In genomic region chr22:42866100-42866499, GRCh38 we compare ENCODE assay signal across 18 cellular contexts. TPM values are rescaled to one million over a fixed set of nuclear protein-coding genes. Genes with fewer than 3 reads are reported as not detected.
DNase-seq lines count a peak whose midpoint lies in the region; ATAC-seq and TF ChIP-seq lines count a peak whose summit lies in the region.
"Had no signal": no experiment of that assay in that cellular context is flagged by ENCODE, and none has a peak within 500 bp of the region (broad histone marks: within the 10 kb centered on the region; RNA-seq: fewer than 3 reads in every experiment).

No MANE protein-coding gene starts in this region.

- H4K91ac ChIP-seq in trophoblast cell (ENCODE audit: low read depth, low read length), result no peak overlapping the region

- no peaks in the 10 kb centered on the region for H3K27me3 ChIP-seq in trophoblast cell (ENCODE audit: insufficient read depth, low read length)
- H3K27me3 ChIP-seq in CD4-positive, alpha-beta memory T cell (ENCODE audit: insufficient read depth, low read length), result no peaks in the 10 kb centered on the region
- H3K27me3 ChIP-seq: Peyer's patch had no signal

- intact Hi-C loops in CD4-positive, alpha-beta memory T cell (cut with micrococcal nuclease), result loop anchor here (5.0 kb wide), 1 partner anchor 166 kb away; no protein-coding TSS in a partner anchor
- intact Hi-C loops in lower leg skin (cut with DNase I; ENCODE audit: low total_unique reads), result no loop called here

- H3K79me2 ChIP-seq in trophoblast cell (ENCODE audit: control insufficient read depth, insufficient read depth, low read length, poor library complexity), result no peaks in the 10 kb centered on the region

- peaks cover 18% of the 10 kb centered on the region for H3K9me3 Mint-ChIP-seq in activated naive CD8-positive, alpha-beta T cell treated with anti-CD3 and anti-CD28 coated beads for 36 hours
- peaks cover 17% of the 10 kb centered on the region for H3K9me3 Mint-ChIP-seq in activated naive CD8-positive, alpha-beta T cell treated with anti-CD3 and anti-CD28 coated beads, Interleukin-2, amount 50 U/mL, for 24 hours
- H3K9me3 Mint-ChIP-seq in CD4-positive, alpha-beta memory T cell, result no peaks in the 10 kb centered on the region

- H3K4me3 ChIP-seq in trophoblast cell (ENCODE audit: low read depth, low read length), result peak overlapping the region; percentile 7
- no peak overlapping the region for H3K4me3 ChIP-seq in CD4-positive, alpha-beta memory T cell (ENCODE audit: low read length in 2 of 2)
- no peak overlapping the region for H3K4me3 ChIP-seq in lower leg skin (ENCODE audit: low read depth, poor library complexity, severe bottlenecking)
- H3K4me3 ChIP-seq: HAP-1, Peyer's patch had no signal

- peaks cover 32% of the 10 kb centered on the region for H3K36me3 Mint-ChIP-seq in activated naive CD8-positive, alpha-beta T cell treated with anti-CD3 and anti-CD28 coated beads for 36 hours
- peaks cover 22% of the 10 kb centered on the region for H3K36me3 Mint-ChIP-seq in activated naive CD8-positive, alpha-beta T cell treated with anti-CD3 and anti-CD28 coated beads, Interleukin-2, amount 50 U/mL, for 24 hours (ENCODE audit: low read depth)
- H3K36me3 Mint-ChIP-seq in CD4-positive, alpha-beta memory T cell, result peaks cover 11 to 12% of the 10 kb centered on the region in 2 donors
- H3K36me3 Mint-ChIP-seq: IgD-negative memory B cell had no signal

- POLR2A ChIA-PET in CD4-positive, alpha-beta memory T cell (lab: Charles Lee; ENCODE audit: partially characterized antibody), result interaction anchor here (1.4 kb wide), 1 partner anchor 10 kb away, joined by 4 read pairs; no protein-coding TSS in a partner anchor

- H3K27ac Mint-ChIP-seq in activated naive CD8-positive, alpha-beta T cell treated with anti-CD3 and anti-CD28 coated beads for 36 hours, result no peak overlapping the region
- no peak overlapping the region for H3K27ac Mint-ChIP-seq in activated naive CD8-positive, alpha-beta T cell treated with anti-CD3 and anti-CD28 coated beads, Interleukin-2, amount 50 U/mL, for 24 hours
- peak overlapping the region in 1 of 7 donors; percentile 54 for H3K27ac Mint-ChIP-seq in CD4-positive, alpha-beta memory T cell
- H3K27ac Mint-ChIP-seq: IgD-negative memory B cell had no signal

- WGBS in trophoblast cell (ENCODE audit: extremely low coverage, insufficient coverage, insufficient read length), result no CpG with 5 or more reads among the region's 7 CpGs
- WGBS in lower leg skin, 2 donors, result 97% methylated on average over 7 of the region's 7 CpGs

- peaks cover 17% of the 10 kb centered on the region in 2 experiments for H3K36me3 ChIP-seq in trophoblast cell (ENCODE audit: control insufficient read depth in 1 of 2, insufficient read depth in 2 of 2, low read length in 2 of 2)
- peaks cover 6% of the 10 kb centered on the region for H3K36me3 ChIP-seq in CD4-positive, alpha-beta memory T cell (ENCODE audit: insufficient read depth, low read length)
- H3K36me3 ChIP-seq: HAP-1 had no signal

- no peak overlapping the region for H2AK5ac ChIP-seq in trophoblast cell (ENCODE audit: low read length)

- CTCF ChIA-PET in CD4-positive, alpha-beta memory T cell (lab: Charles Lee; ENCODE audit: partially characterized antibody), result interaction anchor here (3.7 kb wide), 1 partner anchor 9 kb away, joined by 35 read pairs; the partner anchor contains the start of gene ARFGAP3

- H3K4ac ChIP-seq in trophoblast cell (ENCODE audit: low read depth, low read length), result no peak overlapping the region

- H3K4me1 ChIP-seq in trophoblast cell (ENCODE audit: control insufficient read depth in 1 of 2, insufficient read depth in 2 of 2, low read length in 2 of 2), result peaks cover 0 to 6% of the 10 kb centered on the region in 2 experiments
- H3K4me1 ChIP-seq in CD4-positive, alpha-beta memory T cell (ENCODE audit: insufficient read depth, low read length), result peaks cover 5% of the 10 kb centered on the region
- H3K4me1 ChIP-seq: HAP-1, Peyer's patch had no signal

- H3K4me2 ChIP-seq in trophoblast cell (ENCODE audit: low read length), result no peak overlapping the region

- no peak overlapping the region for H2BK120ac ChIP-seq in trophoblast cell (ENCODE audit: insufficient read depth, low read length, poor library complexity)

- H4K12ac ChIP-seq in trophoblast cell (ENCODE audit: low read depth, low read length), result no peak overlapping the region

- no peak overlapping the region for H3K14ac ChIP-seq in trophoblast cell (ENCODE audit: low read length)

- TF ChIP-seq POLR2A in lower leg skin (IDR thresholded peaks at IDR 0.05), result no peak

- no peaks in the 10 kb centered on the region for H3K79me1 ChIP-seq in trophoblast cell (ENCODE audit: low read length)

- H3K4me1 Mint-ChIP-seq in activated naive CD8-positive, alpha-beta T cell treated with anti-CD3 and anti-CD28 coated beads for 36 hours, result peaks cover 21% of the 10 kb centered on the region
- H3K4me1 Mint-ChIP-seq in activated naive CD8-positive, alpha-beta T cell treated with anti-CD3 and anti-CD28 coated beads, Interleukin-2, amount 50 U/mL, for 24 hours, result peaks cover 35% of the 10 kb centered on the region
- peaks cover 3 to 11% (median 8%) of the 10 kb centered on the region in 4 donors for H3K4me1 Mint-ChIP-seq in CD4-positive, alpha-beta memory T cell

- TF ChIP-seq CTCF in lower leg skin (IDR thresholded peaks at IDR 0.05), result no peak

- H3K9me3 ChIP-seq in trophoblast cell (ENCODE audit: insufficient read depth, low read depth, low read length), result no peaks in the 10 kb centered on the region
- no peaks in the 10 kb centered on the region for H3K9me3 ChIP-seq in CD4-positive, alpha-beta memory T cell (ENCODE audit: control insufficient read depth in 1 of 2, low read length in 2 of 2)
- H3K9me3 ChIP-seq: HAP-1, Peyer's patch had no signal

- no peak overlapping the region for H2AFZ ChIP-seq in trophoblast cell (ENCODE audit: insufficient read depth, low read length, poor library complexity)

- no peaks in the 10 kb centered on the region for H3K27me3 Mint-ChIP-seq in activated naive CD8-positive, alpha-beta T cell treated with anti-CD3 and anti-CD28 coated beads for 36 hours
- H3K27me3 Mint-ChIP-seq in activated naive CD8-positive, alpha-beta T cell treated with anti-CD3 and anti-CD28 coated beads, Interleukin-2, amount 50 U/mL, for 24 hours, result peaks cover 3% of the 10 kb centered on the region
- H3K27me3 Mint-ChIP-seq in CD4-positive, alpha-beta memory T cell, result no peaks in the 10 kb centered on the region
- H3K27me3 Mint-ChIP-seq: IgD-negative memory B cell had no signal

- no peak overlapping the region for H3K9ac ChIP-seq in trophoblast cell (ENCODE audit: low read length)

- no peak overlapping the region for H2BK5ac ChIP-seq in trophoblast cell (ENCODE audit: low read depth, low read length, poor library complexity)

- no peak overlapping the region for H3K23ac ChIP-seq in trophoblast cell (ENCODE audit: low read length)

- no peak overlapping the region for H3K18ac ChIP-seq in trophoblast cell (ENCODE audit: low read length)

- H3K4me3 Mint-ChIP-seq in activated naive CD8-positive, alpha-beta T cell treated with anti-CD3 and anti-CD28 coated beads for 36 hours, result peak overlapping the region; percentile 40
- H3K4me3 Mint-ChIP-seq in activated naive CD8-positive, alpha-beta T cell treated with anti-CD3 and anti-CD28 coated beads, Interleukin-2, amount 50 U/mL, for 24 hours, result no peak overlapping the region
- no peak overlapping the region for H3K4me3 Mint-ChIP-seq in CD4-positive, alpha-beta memory T cell
- H3K4me3 Mint-ChIP-seq: IgD-negative memory B cell had no signal

- peak overlapping the region; percentile 17 for H2BK12ac ChIP-seq in trophoblast cell (ENCODE audit: low read length)

- no peak overlapping the region for H3K27ac ChIP-seq in trophoblast cell (ENCODE audit: low read depth, low read length)
- H3K27ac ChIP-seq in CD4-positive, alpha-beta memory T cell (ENCODE audit: low read depth, low read length), result no peak overlapping the region
- H3K27ac ChIP-seq: C4-2B, Peyer's patch had no signal

- DNase-seq in activated naive CD8-positive, alpha-beta T cell treated with anti-CD3 and anti-CD28 coated beads for 36 hours, result no peak
- no peak for DNase-seq in activated naive CD8-positive, alpha-beta T cell treated with anti-CD3 and anti-CD28 coated beads, Interleukin-2, amount 50 U/mL, for 24 hours
- no peak for DNase-seq in trophoblast cell
- DNase-seq in CD4-positive, alpha-beta memory T cell, result no peak
- no peak for DNase-seq in lower leg skin (ENCODE audit: low spot score in 2 of 2)
- DNase-seq: AML-193, DMS79, NCI-H1105, NCI-H2081, NCI-H2171, NCI-H526, Peyer's patch, SW 1271 had no signal

- no peak for ATAC-seq in activated naive CD8-positive, alpha-beta T cell treated with anti-CD3 and anti-CD28 coated beads, Interleukin-2, amount 50 U/mL, for 24 hours
- peak; percentile 12 for ATAC-seq in esophagus mucosa
- ATAC-seq in HG03097 (IDR thresholded peaks at IDR 0.05; ENCODE audit: low FRiP score, unreplicated experiment), result no peak

- H4K8ac ChIP-seq in trophoblast cell (ENCODE audit: low read depth, low read length), result no peak overlapping the region

RNA-seq across cellular contexts. Expression of gene ARFGAP3, which starts 9.0 kb away (rescaled TPM):
- total RNA-seq in activated naive CD8-positive, alpha-beta T cell treated with anti-CD3 and anti-CD28 coated beads for 36 hours, result 10 to 100 TPM; 27.2 to 29.1 TPM
- total RNA-seq in esophagus mucosa (18.9 TPM), lower leg skin (10 to 100 TPM; 22.9 to 47.2 (median 31.2) TPM)
- polyA plus RNA-seq in trophoblast cell (2013), result 35.4 and 35.7 TPM in 2 replicates
- 10 to 100 TPM; 44.7 to 45.7 TPM for total RNA-seq in CD4-positive, alpha-beta memory T cell
- polyA plus RNA-seq in CD4-positive, alpha-beta memory T cell, result 10 to 100 TPM; 38.4 to 49.0 TPM
